1 cellular context compared by ENCODE assay signal in the genomic region with DNA sequence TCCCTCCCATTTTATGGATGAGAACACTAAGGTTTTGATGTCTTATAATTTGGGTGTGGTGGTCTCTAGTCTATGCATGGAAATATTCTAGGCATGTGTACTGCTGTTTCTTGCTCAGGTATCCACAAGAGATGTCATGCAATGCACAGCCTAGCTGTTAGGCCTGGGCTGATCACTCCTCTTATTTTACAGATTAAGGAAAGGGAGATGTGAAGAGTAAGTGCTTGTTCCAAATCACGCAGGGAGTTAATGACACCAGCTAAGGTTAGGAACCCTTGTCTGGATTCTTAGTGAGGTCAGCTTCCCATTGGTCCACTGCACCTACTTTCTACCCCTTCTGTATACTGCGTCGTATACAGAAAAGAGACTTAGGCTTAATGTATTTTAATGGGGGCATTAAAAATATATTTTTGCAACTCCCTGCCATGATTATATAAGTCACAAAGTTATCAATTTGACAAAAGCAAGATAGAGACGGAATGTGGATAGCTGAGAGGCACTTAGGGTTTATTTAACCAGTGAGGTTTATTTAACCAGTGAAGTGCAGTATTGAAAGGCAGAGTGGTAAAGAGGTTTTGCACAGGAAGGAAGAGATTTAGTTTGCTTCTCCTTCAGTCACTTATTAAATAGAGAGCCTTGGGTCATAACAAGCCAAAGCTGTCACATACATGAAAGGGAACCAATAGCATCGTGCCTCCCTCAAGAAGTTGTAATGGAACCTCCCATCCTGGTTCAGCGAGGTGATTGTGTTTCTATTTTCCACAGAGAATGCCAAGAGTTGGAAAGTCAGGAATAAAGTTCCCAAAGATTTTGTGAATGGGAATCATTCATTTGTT.
TF ChIP-seq lines count a peak whose summit lies in the region.

No MANE protein-coding gene starts in this region.

TF ChIP-seq in HepG2, 621 proteins besides CTCF, POLR2A, EP300 and RAD21 (continues in another document):
- TF ChIP-seq GATAD1 (CRISPR knock-in tag; IDR thresholded peaks at IDR 0.05) (peak; percentile 38; the same call in 1 of the 2 replicates), POLR2G (IDR thresholded peaks at IDR 0.05; ENCODE audit: low read depth, low read length) (peak; percentile 64), ELF3 (CRISPR knock-in tag; IDR thresholded peaks at IDR 0.05) (peak; percentile 81), ZBTB25 (CRISPR knock-in tag; IDR thresholded peaks at IDR 0.05) (0 out of 2 replicates have a peak, but pooled peaks have one; percentile 19), PHF8 (CRISPR knock-in tag; IDR thresholded peaks at IDR 0.05) (0 out of 2 replicates have a peak, but pooled peaks have one; percentile 28), MLX (CRISPR knock-in tag; IDR thresholded peaks at IDR 0.05) (peak; percentile 42; the same call in 1 of the 2 replicates), YEATS4 (CRISPR knock-in tag; IDR thresholded peaks at IDR 0.05; ENCODE audit: borderline replicate concordance) (0 out of 2 replicates have a peak, but pooled peaks have one; percentile 35), ZBTB38 (CRISPR knock-in tag; IDR thresholded peaks at IDR 0.05) (no peak), CBFB (CRISPR knock-in tag; IDR thresholded peaks at IDR 0.05) (0 out of 2 replicates have a peak, but pooled peaks have one; percentile 23), SATB2 (CRISPR knock-in tag; IDR thresholded peaks at IDR 0.05) (0 out of 2 replicates have a peak, but pooled peaks have one; percentile 55), HMG20B (CRISPR knock-in tag; conservative IDR thresholded peaks at IDR 0.05) (peak; percentile 92), RELA (CRISPR knock-in tag; IDR thresholded peaks at IDR 0.05) (no peak), IKZF4 (CRISPR knock-in tag; IDR thresholded peaks at IDR 0.05; ENCODE audit: borderline replicate concordance, low read depth, not compliant biosample characterization) (no peak), ZNF124 (CRISPR knock-in tag; IDR thresholded peaks at IDR 0.05) (peak; percentile 77; the same call in 1 of the 2 replicates), ISL2 (CRISPR knock-in tag; IDR thresholded peaks at IDR 0.05) (peak; percentile 95), PRDM15 (CRISPR knock-in tag; IDR thresholded peaks at IDR 0.05) (0 out of 2 replicates have a peak, but pooled peaks have one; percentile 10), CCAR2 (optimal IDR thresholded peaks at IDR 0.05; ENCODE audit: low read depth, low read length) (no peak), IRF2 (CRISPR knock-in tag; IDR thresholded peaks at IDR 0.05) (peak; percentile 44; the same call in 1 of the 2 replicates), GATA4 (IDR thresholded peaks at IDR 0.05; ENCODE audit: borderline replicate concordance, low read depth) (peak; percentile 97), THRA (CRISPR knock-in tag; IDR thresholded peaks at IDR 0.05; ENCODE audit: borderline replicate concordance) (peak; percentile 22; the same call in 1 of the 2 replicates), CHD4 (IDR thresholded peaks at IDR 0.05; ENCODE audit: borderline replicate concordance, low read length) (peak; percentile 38; the same call in 1 of the 2 replicates), ZNF629 (CRISPR knock-in tag; conservative IDR thresholded peaks at IDR 0.05) (peak; percentile 89), ZMYM4 (CRISPR knock-in tag; IDR thresholded peaks at IDR 0.05) (peak; percentile 68; the same call in 1 of the 2 replicates), HMG20A (CRISPR knock-in tag; IDR thresholded peaks at IDR 0.05; ENCODE audit: borderline replicate concordance) (peak; percentile 74; the same call in 1 of the 2 replicates), POGZ (CRISPR knock-in tag; IDR thresholded peaks at IDR 0.05) (peak; percentile 78), SP5 (CRISPR knock-in tag; IDR thresholded peaks at IDR 0.05; ENCODE audit: borderline replicate concordance, low read depth) (peak; percentile 42; the same call in 1 of the 2 replicates), RNF2 (conservative IDR thresholded peaks at IDR 0.05; ENCODE audit: low read depth) (no peak), PAF1 (CRISPR knock-in tag; IDR thresholded peaks at IDR 0.05) (0 out of 2 replicates have a peak, but pooled peaks have one; percentile 37), SAP130 (CRISPR knock-in tag; IDR thresholded peaks at IDR 0.05; ENCODE audit: low read depth) (peak; percentile 57), ZNF614 (CRISPR knock-in tag; IDR thresholded peaks at IDR 0.05; ENCODE audit: borderline replicate concordance) (peak; percentile 78; the same call in 1 of the 2 replicates)
- TF ChIP-seq, protein P1, sequence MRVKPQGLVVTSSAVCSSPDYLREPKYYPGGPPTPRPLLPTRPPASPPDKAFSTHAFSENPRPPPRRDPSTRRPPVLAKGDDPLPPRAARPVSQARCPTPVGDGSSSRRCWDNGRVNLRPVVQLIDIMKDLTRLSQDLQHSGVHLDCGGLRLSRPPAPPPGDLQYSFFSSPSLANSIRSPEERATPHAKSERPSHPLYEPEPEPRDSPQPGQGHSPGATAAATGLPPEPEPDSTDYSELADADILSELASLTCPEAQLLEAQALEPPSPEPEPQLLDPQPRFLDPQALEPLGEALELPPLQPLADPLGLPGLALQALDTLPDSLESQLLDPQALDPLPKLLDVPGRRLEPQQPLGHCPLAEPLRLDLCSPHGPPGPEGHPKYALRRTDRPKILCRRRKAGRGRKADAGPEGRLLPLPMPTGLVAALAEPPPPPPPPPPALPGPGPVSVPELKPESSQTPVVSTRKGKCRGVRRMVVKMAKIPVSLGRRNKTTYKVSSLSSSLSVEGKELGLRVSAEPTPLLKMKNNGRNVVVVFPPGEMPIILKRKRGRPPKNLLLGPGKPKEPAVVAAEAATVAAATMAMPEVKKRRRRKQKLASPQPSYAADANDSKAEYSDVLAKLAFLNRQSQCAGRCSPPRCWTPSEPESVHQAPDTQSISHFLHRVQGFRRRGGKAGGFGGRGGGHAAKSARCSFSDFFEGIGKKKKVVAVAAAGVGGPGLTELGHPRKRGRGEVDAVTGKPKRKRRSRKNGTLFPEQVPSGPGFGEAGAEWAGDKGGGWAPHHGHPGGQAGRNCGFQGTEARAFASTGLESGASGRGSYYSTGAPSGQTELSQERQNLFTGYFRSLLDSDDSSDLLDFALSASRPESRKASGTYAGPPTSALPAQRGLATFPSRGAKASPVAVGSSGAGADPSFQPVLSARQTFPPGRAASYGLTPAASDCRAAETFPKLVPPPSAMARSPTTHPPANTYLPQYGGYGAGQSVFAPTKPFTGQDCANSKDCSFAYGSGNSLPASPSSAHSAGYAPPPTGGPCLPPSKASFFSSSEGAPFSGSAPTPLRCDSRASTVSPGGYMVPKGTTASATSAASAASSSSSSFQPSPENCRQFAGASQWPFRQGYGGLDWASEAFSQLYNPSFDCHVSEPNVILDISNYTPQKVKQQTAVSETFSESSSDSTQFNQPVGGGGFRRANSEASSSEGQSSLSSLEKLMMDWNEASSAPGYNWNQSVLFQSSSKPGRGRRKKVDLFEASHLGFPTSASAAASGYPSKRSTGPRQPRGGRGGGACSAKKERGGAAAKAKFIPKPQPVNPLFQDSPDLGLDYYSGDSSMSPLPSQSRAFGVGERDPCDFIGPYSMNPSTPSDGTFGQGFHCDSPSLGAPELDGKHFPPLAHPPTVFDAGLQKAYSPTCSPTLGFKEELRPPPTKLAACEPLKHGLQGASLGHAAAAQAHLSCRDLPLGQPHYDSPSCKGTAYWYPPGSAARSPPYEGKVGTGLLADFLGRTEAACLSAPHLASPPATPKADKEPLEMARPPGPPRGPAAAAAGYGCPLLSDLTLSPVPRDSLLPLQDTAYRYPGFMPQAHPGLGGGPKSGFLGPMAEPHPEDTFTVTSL (CRISPR knock-in tag; IDR thresholded peaks at IDR 0.05; ENCODE audit: borderline replicate concordance), result 0 out of 2 replicates have a peak, but pooled peaks have one; percentile 53
- TF ChIP-seq, protein P2, sequence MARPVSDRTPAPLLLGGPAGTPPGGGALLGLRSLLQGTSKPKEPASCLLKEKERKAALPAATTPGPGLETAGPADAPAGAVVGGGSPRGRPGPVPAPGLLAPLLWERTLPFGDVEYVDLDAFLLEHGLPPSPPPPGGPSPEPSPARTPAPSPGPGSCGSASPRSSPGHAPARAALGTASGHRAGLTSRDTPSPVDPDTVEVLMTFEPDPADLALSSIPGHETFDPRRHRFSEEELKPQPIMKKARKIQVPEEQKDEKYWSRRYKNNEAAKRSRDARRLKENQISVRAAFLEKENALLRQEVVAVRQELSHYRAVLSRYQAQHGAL (CRISPR knock-in tag; IDR thresholded peaks at IDR 0.05; ENCODE audit: not compliant biosample characterization), result peak; percentile 33
- TF ChIP-seq, protein P3, sequence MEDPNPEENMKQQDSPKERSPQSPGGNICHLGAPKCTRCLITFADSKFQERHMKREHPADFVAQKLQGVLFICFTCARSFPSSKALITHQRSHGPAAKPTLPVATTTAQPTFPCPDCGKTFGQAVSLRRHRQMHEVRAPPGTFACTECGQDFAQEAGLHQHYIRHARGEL (CRISPR knock-in tag; IDR thresholded peaks at IDR 0.05), result no peak
- TF ChIP-seq, protein P4, sequence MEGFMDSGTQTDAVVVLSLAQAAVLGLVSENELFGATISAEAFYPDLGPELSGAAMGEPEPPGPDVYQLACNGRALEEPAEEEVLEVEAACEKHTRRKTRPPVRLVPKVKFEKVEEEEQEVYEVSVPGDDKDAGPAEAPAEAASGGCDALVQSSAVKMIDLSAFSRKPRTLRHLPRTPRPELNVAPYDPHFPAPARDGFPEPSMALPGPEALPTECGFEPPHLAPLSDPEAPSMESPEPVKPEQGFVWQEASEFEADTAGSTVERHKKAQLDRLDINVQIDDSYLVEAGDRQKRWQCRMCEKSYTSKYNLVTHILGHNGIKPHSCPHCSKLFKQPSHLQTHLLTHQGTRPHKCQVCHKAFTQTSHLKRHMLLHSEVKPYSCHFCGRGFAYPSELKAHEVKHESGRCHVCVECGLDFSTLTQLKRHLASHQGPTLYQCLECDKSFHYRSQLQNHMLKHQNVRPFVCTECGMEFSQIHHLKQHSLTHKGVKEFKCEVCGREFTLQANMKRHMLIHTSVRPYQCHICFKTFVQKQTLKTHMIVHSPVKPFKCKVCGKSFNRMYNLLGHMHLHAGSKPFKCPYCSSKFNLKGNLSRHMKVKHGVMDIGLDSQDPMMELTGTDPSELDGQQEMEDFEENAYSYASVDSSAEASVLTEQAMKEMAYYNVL (CRISPR knock-in tag; IDR thresholded peaks at IDR 0.05; ENCODE audit: borderline replicate concordance), result peak; percentile 97
- TF ChIP-seq, protein P5, sequence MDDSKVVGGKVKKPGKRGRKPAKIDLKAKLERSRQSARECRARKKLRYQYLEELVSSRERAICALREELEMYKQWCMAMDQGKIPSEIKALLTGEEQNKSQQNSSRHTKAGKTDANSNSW (CRISPR knock-in tag; IDR thresholded peaks at IDR 0.05; ENCODE audit: borderline replicate concordance), result no peak
